8 cellular contexts compared by ENCODE assay signal in genomic region chr11:119474682-119475596, GRCh38. TPM values are rescaled to one million over a fixed set of nuclear protein-coding genes. Genes with fewer than 3 reads are reported as not detected.
DNase-seq lines count a peak whose midpoint lies in the region; ATAC-seq and TF ChIP-seq lines count a peak whose summit lies in the region.

No MANE protein-coding gene starts in this region.

- H3K27me3 Mint-ChIP-seq in activated naive CD4-positive, alpha-beta T cell treated with anti-CD3 and anti-CD28 coated beads, Interleukin-2, amount 50 U/mL, for 24 hours: peaks cover 2% of the 10 kb centered on the region

- DNase-seq in DMS79 treated with DMSO at 0.1 percent for 48 hours (lab: John Stamatoyannopoulos, UW) (peak; percentile 74), Kasumi-1 (lab: John Stamatoyannopoulos, UW) (peak; percentile 51 to 82), SHP77 (lab: John Stamatoyannopoulos, UW) (peak; percentile 36 to 38), globus pallidus (ENCODE audit: low spot score) (peak; percentile 75), aorta (peak in 1 of 2 donors; percentile 69)

- H3K27ac ChIP-seq in parathyroid adenoma: no peak overlapping the region
- H3K27ac ChIP-seq in aorta (ENCODE audit: low read depth in 1 of 2, low read length in 2 of 2): no peak overlapping the region

- H3K27ac Mint-ChIP-seq in activated naive CD4-positive, alpha-beta T cell treated with anti-CD3 and anti-CD28 coated beads, Interleukin-2, amount 50 U/mL, for 24 hours: peak overlapping the region; percentile 37

- no peak overlapping the region for H3K4me2 ChIP-seq in parathyroid adenoma (ENCODE audit: low read length)

- intact Hi-C loops in aorta (cut with DNase I): loop anchor here (1.0 to 10.0 kb wide), 4 partner anchors 90 to 119 kb away; partner anchors contain the start of gene USP2 (in 2 of the 2)

- H3K4me3 Mint-ChIP-seq in activated naive CD4-positive, alpha-beta T cell treated with anti-CD3 and anti-CD28 coated beads, Interleukin-2, amount 50 U/mL, for 24 hours: no peak overlapping the region

- H3K27me3 ChIP-seq in parathyroid adenoma (ENCODE audit: control insufficient read depth, insufficient read depth, low read length): no peaks in the 10 kb centered on the region
- H3K27me3 ChIP-seq in aorta (ENCODE audit: control insufficient read depth in 1 of 2, insufficient read depth in 2 of 2, low read length in 1 of 2): no peaks in the 10 kb centered on the region

- TF ChIP-seq CTCF in parathyroid adenoma (IDR thresholded peaks at IDR 0.05): peak; percentile 75

- no peaks in the 10 kb centered on the region for H3K4me1 ChIP-seq in parathyroid adenoma
- H3K4me1 ChIP-seq in aorta (ENCODE audit: control insufficient read depth in 1 of 2, insufficient read depth in 2 of 2, low read length in 2 of 2): no peaks in the 10 kb centered on the region

- WGBS in aorta, 2 donors: 19 to 22% methylated on average over 9 of the region's 9 CpGs

- ATAC-seq in aorta (ENCODE audit: low FRiP score) (peak; percentile 73), HG03045 (IDR thresholded peaks at IDR 0.05; ENCODE audit: unreplicated experiment) (no peak)

- H3K9me3 ChIP-seq in parathyroid adenoma (ENCODE audit: control insufficient read depth, low read length): no peaks in the 10 kb centered on the region
- no peaks in the 10 kb centered on the region for H3K9me3 ChIP-seq in aorta (ENCODE audit: control insufficient read depth, low read length)

- H3K79me2 ChIP-seq in parathyroid adenoma: no peaks in the 10 kb centered on the region

- no peaks in the 10 kb centered on the region for H3K9me3 Mint-ChIP-seq in activated naive CD4-positive, alpha-beta T cell treated with anti-CD3 and anti-CD28 coated beads, Interleukin-2, amount 50 U/mL, for 24 hours

- H3K4me3 ChIP-seq in parathyroid adenoma (ENCODE audit: low read depth, low read length) (no peak overlapping the region), aorta (ENCODE audit: low read length in 2 of 2) (no peak overlapping the region)

- no peak overlapping the region for H2AFZ ChIP-seq in parathyroid adenoma

- H3K36me3 Mint-ChIP-seq in activated naive CD4-positive, alpha-beta T cell treated with anti-CD3 and anti-CD28 coated beads, Interleukin-2, amount 50 U/mL, for 24 hours: no peaks in the 10 kb centered on the region

- H3K36me3 ChIP-seq in parathyroid adenoma (ENCODE audit: control insufficient read depth, insufficient read depth, low read length): no peaks in the 10 kb centered on the region
- H3K36me3 ChIP-seq in aorta (ENCODE audit: control insufficient read depth in 1 of 2, insufficient read depth in 2 of 2, low read length in 1 of 2): no peaks in the 10 kb centered on the region

- no peak overlapping the region for H3K9ac ChIP-seq in parathyroid adenoma

- H3K4me1 Mint-ChIP-seq in activated naive CD4-positive, alpha-beta T cell treated with anti-CD3 and anti-CD28 coated beads, Interleukin-2, amount 50 U/mL, for 24 hours: no peaks in the 10 kb centered on the region

RNA-seq across cellular contexts. Expression of gene THY1, which starts 52.0 kb away (rescaled TPM):
- total RNA-seq in aorta: 10 to 100 TPM; 19.3 to 80.9 TPM
- 10 to 100 TPM; 10.2 to 12.5 TPM for polyA plus RNA-seq in aorta
